ENCODE assay signal across 27 cellular contexts in genomic region chr2:23112517-23112916, GRCh38.
"Had no signal": no experiment of that assay in that cellular context is flagged by ENCODE, and none has a peak within 500 bp of the region (broad histone marks: within the 10 kb centered on the region; RNA-seq: fewer than 3 reads in every experiment).

No MANE protein-coding gene starts in this region.

- FAIRE-seq: urothelium cell line had no signal

- H3K36me3 ChIP-seq: stomach, suprapubic skin, thoracic aorta, thyroid gland, tibial artery, tibial nerve, transverse colon, upper lobe of left lung, upper lobe of right lung, uterus, vagina had no signal

- H3K27me3 ChIP-seq: stomach, suprapubic skin, testis, thyroid gland, tibial artery, tibial nerve, transverse colon, upper lobe of left lung, upper lobe of right lung, uterus, vagina had no signal

- ATAC-seq: stimulated activated effector memory CD8-positive, alpha-beta T cell treated with anti-CD3 and anti-CD28 coated beads, Interleukin-12 subunit alpha, Interleukin-12 subunit beta, amount 100 ng/mL, for 72 hours; stimulated activated memory B cell treated with anti-CD40 and anti-IgM and Interleukin-4, amounts not matched to agents 10 μg/mL and 1 μg/mL and 100 μg/mL, for 72 hours; stimulated activated naive B cell treated with anti-CD40 and anti-IgM and Interleukin-4, amounts not matched to agents 10 μg/mL and 1 μg/mL and 100 μg/mL, for 72 hours; stimulated activated naive CD8-positive, alpha-beta T cell treated with anti-CD3 and anti-CD28 coated beads, Interleukin-15, amount 100 ng/mL, for 72 hours; stimulated activated naive CD8-positive, alpha-beta T cell treated with anti-CD3 and anti-CD28 coated beads, Interleukin-15, Interleukin-2, amounts not matched to agents 100 U/mL and 50 U/mL, for 24 hours; upper lobe of right lung had no signal

- H3K27ac ChIP-seq: stomach, suprapubic skin, testis, thoracic aorta, thyroid gland, tibial artery, tibial nerve, transverse colon, upper lobe of left lung, upper lobe of right lung, uterus, vagina had no signal

- H3K4me1 ChIP-seq: stomach, suprapubic skin, testis, thyroid gland, tibial artery, tibial nerve, transverse colon, upper lobe of left lung, upper lobe of right lung, uterus, vagina had no signal

- DNase-seq: stimulated activated CD4-positive, alpha-beta T cell treated with anti-CD3 and anti-CD28 coated beads, Interleukin-2, amount 100 ng/mL, for 48 hours; stimulated activated CD4-positive, alpha-beta T cell treated with anti-CD3 and anti-CD28 coated beads, Interleukin-4, amount 100 ng/mL, for 1 hour; stimulated activated CD4-positive, alpha-beta T cell treated with anti-CD3 and anti-CD28 coated beads, Interleukin-4, amount 100 ng/mL, for 24 hours; stimulated activated CD4-positive, alpha-beta T cell treated with anti-CD3 and anti-CD28 coated beads, Interleukin-4, amount 100 ng/mL, for 4 hours; stimulated activated CD8-positive, alpha-beta memory T cell treated with anti-CD3 and anti-CD28 coated beads, Interleukin-4, amount 100 ng/mL, for 48 hours; stimulated activated naive B cell treated with anti-CD40 and anti-IgM and Interleukin-4, amounts not matched to agents 10 μg/mL and 1 μg/mL and 100 μg/mL, for 72 hours; stimulated activated naive CD4-positive, alpha-beta T cell; stimulated activated naive CD4-positive, alpha-beta T cell treated with Interleukin-2 at 50 U/mL for 16 hours; stimulated activated naive CD8-positive, alpha-beta T cell treated with anti-CD3 and anti-CD28 coated beads, Interleukin-15, amount 100 ng/mL, for 72 hours; stimulated activated naive CD8-positive, alpha-beta T cell treated with anti-CD3 and anti-CD28 coated beads, Interleukin-15, Interleukin-2, amounts not matched to agents 100 U/mL and 50 U/mL, for 24 hours; stomach; substantia nigra; testis; thyroid gland; tibial artery; transverse colon; trophoblast cell; upper lobe of left lung; upper lobe of right lung; uterus had no signal

- H3K9me3 ChIP-seq: suprapubic skin, testis, thoracic aorta, thyroid gland, tibial artery, transverse colon, upper lobe of left lung, upper lobe of right lung, vagina had no signal

- H3K4me3 ChIP-seq: stomach, suprapubic skin, testis, thoracic aorta, thyroid gland, tibial artery, tibial nerve, transverse colon, upper lobe of left lung, upper lobe of right lung, uterus, vagina had no signal
